In the genomic region with DNA sequence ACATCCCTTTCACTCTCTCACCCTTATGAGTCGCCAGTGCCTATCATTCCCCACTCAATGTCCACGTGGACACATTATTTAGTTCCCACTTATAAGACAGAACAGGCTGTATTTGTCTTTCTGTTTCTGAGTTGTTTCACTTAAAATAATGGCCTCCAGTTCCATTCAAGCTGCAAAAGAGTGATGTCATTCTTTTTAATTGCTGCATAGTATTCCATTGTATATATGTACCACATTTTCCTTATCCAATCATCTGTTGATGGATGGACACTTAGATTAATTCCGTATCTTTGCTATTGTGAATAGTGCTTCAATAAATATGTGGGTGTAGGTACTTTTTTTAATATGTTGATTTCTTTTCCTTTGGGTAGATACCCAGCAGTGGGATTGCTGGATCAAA, we compare ENCODE assay signal across 37 cellular contexts.
"Had no signal": no experiment of that assay in that cellular context is flagged by ENCODE, and none has a peak within 500 bp of the region (broad histone marks: within the 10 kb centered on the region; RNA-seq: fewer than 3 reads in every experiment).

No MANE protein-coding gene starts in this region.

- H3K27ac Mint-ChIP-seq: activated B cell treated with CpG ODN at 0.5 μM for 24 hours; activated CD4-positive, alpha-beta memory T cell treated with anti-CD3 and anti-CD28 coated beads for 36 hours; activated CD4-positive, alpha-beta T cell treated with anti-CD3 and anti-CD28 coated beads, Interleukin-2, amount 10 ng/mL, durations not matched to agents 24 days and 14 days; activated CD8-positive, alpha-beta T cell treated with anti-CD3 and anti-CD28 coated beads for 36 hours; activated naive CD4-positive, alpha-beta T cell treated with anti-CD3 and anti-CD28 coated beads for 36 hours; activated naive CD4-positive, alpha-beta T cell treated with anti-CD3 and anti-CD28 coated beads, Interleukin-2, amount 50 U/mL, for 72 hours; activated naive CD8-positive, alpha-beta T cell treated with anti-CD3 and anti-CD28 coated beads for 36 hours; activated T-cell treated with anti-CD3 and anti-CD28 coated beads, Interleukin-2, amount 50 U/mL, for 72 hours; activated T-helper 1 cell treated with anti-CD3 and anti-CD28 coated beads, Interleukin-12 subunit alpha, Interleukin-12 subunit beta, Interleukin-2, Interleukin-4 antibody, amounts not matched to agents 30 ng/mL and 10 ng/mL and 1 ng/mL, durations not matched to agents 14 hours and 24 hours and 36 hours; activated T-helper 17 cell treated with anti-CD3 and anti-CD28 coated beads, Interleukin-2, amount 50 U/mL, for 72 hours; brain; T-helper 1 cell treated with Interleukin-12 subunit alpha and Interleukin-12 subunit beta and Interleukin-4 antibody, amounts not matched to agents 30 μg/mL and 1 μg/mL, for 36 hours; T-helper 2 cell treated with Interferon-gamma antibody and Interleukin-4, amounts not matched to agents 5 μg/mL and 100 μg/mL, for 36 hours had no signal

- H3K36me3 Mint-ChIP-seq: activated naive CD4-positive, alpha-beta T cell treated with anti-CD3 and anti-CD28 coated beads, Interleukin-2, amount 50 U/mL, for 72 hours; activated naive CD8-positive, alpha-beta T cell treated with anti-CD3 and anti-CD28 coated beads for 36 hours; brain had no signal

- H3K4me3 Mint-ChIP-seq: activated B cell treated with CpG ODN at 0.5 μM for 24 hours; activated CD4-positive, alpha-beta memory T cell treated with anti-CD3 and anti-CD28 coated beads for 36 hours; activated CD4-positive, alpha-beta T cell treated with anti-CD3 and anti-CD28 coated beads, Interleukin-2, amount 10 ng/mL, durations not matched to agents 24 days and 14 days; activated CD8-positive, alpha-beta T cell treated with anti-CD3 and anti-CD28 coated beads for 36 hours; activated naive CD4-positive, alpha-beta T cell treated with anti-CD3 and anti-CD28 coated beads for 36 hours; activated naive CD8-positive, alpha-beta T cell treated with anti-CD3 and anti-CD28 coated beads for 36 hours; activated T-cell treated with anti-CD3 and anti-CD28 coated beads, Interleukin-2, amount 50 U/mL, for 4 hours; activated T-cell treated with anti-CD3 and anti-CD28 coated beads, Interleukin-2, amount 50 U/mL, for 72 hours; activated T-helper 1 cell treated with anti-CD3 and anti-CD28 coated beads, Interleukin-12 subunit alpha, Interleukin-12 subunit beta, Interleukin-2, Interleukin-4 antibody, amounts not matched to agents 30 ng/mL and 10 ng/mL and 1 ng/mL, durations not matched to agents 14 hours and 24 hours and 36 hours; activated T-helper 17 cell treated with anti-CD3 and anti-CD28 coated beads, Interleukin-2, amount 50 U/mL, for 72 hours; brain; central memory CD8-positive, alpha-beta T cell; T-helper 1 cell treated with Interleukin-12 subunit alpha and Interleukin-12 subunit beta and Interleukin-4 antibody, amounts not matched to agents 30 μg/mL and 1 μg/mL, for 36 hours; T-helper 2 cell treated with Interferon-gamma antibody and Interleukin-4, amounts not matched to agents 5 μg/mL and 100 μg/mL, for 36 hours had no signal

- H3K4me1 ChIP-seq: adrenal gland had no signal

- H3K4me3 ChIP-seq: adrenal gland, cardiac muscle cell had no signal

- FAIRE-seq: bronchial epithelial cell, TTC549 had no signal

- DNase-seq: activated B cell treated with CpG ODN at 0.5 μM for 24 hours; activated CD4-positive, alpha-beta memory T cell treated with anti-CD3 and anti-CD28 coated beads for 36 hours; activated CD4-positive, alpha-beta T cell treated with anti-CD3 and anti-CD28 coated beads for 4 hours; activated CD4-positive, alpha-beta T cell treated with anti-CD3 and anti-CD28 coated beads, Interleukin-2, amount 10 ng/mL, durations not matched to agents 24 days and 14 days; activated CD4-positive, alpha-beta T cell treated with anti-CD3 and anti-CD28 coated beads, Interleukin-2, amount 50 U/mL, for 1 hour; activated CD4-positive, alpha-beta T cell treated with anti-CD3 and anti-CD28 coated beads, Interleukin-2, amount 50 U/mL, for 4 hours; activated CD4-positive, CD25-positive, alpha-beta regulatory T cell treated with anti-CD3 and anti-CD28 coated beads, Interleukin-2, amount 50 U/mL, for 72 hours; activated CD8-positive, alpha-beta memory T cell treated with anti-CD3 and anti-CD28 coated beads, Interleukin-2, amount 50 U/mL, for 4 hours; activated CD8-positive, alpha-beta T cell treated with anti-CD3 and anti-CD28 coated beads for 36 hours; activated effector memory CD4-positive, alpha-beta T cell treated with anti-CD3 and anti-CD28 coated beads, Interleukin-2, amount 50 U/mL, for 16 hours; activated gamma-delta T cell treated with Interleukin-2 at 50 U/mL for 16 hours; activated naive CD4-positive, alpha-beta T cell; activated naive CD4-positive, alpha-beta T cell treated with anti-CD3 and anti-CD28 coated beads for 36 hours; activated naive CD4-positive, alpha-beta T cell treated with anti-CD3 and anti-CD28 coated beads, Interleukin-2, amount 50 U/mL, for 16 hours; activated naive CD8-positive, alpha-beta T cell treated with anti-CD3 and anti-CD28 coated beads for 36 hours; activated T-cell treated with anti-CD3 and anti-CD28 coated beads for 4 hours; activated T-cell treated with anti-CD3 and anti-CD28 coated beads, Interleukin-2, amount 50 U/mL, for 1 hour; activated T-cell treated with anti-CD3 and anti-CD28 coated beads, Interleukin-2, amount 50 U/mL, for 4 hours; activated T-cell treated with anti-CD3 and anti-CD28 coated beads, Interleukin-2, amount 50 U/mL, for 72 hours; adrenal gland; amniotic stem cell; aorta; caudate nucleus; cerebellar nuclear complex; T-helper 2 cell; T-helper 9 cell had no signal

- H3K9me3 ChIP-seq: adrenal gland had no signal

- ATAC-seq: activated CD8-positive, alpha-beta T cell treated with anti-CD3 and anti-CD28 coated beads for 36 hours; activated naive CD4-positive, alpha-beta T cell treated with anti-CD3 and anti-CD28 coated beads, Interleukin-2, amount 50 U/mL, for 72 hours; activated T-cell treated with anti-CD3 and anti-CD28 coated beads, Interleukin-2, amount 50 U/mL, for 4 hours; activated T-cell treated with anti-CD3 and anti-CD28 coated beads, Interleukin-2, amount 50 U/mL, for 72 hours; activated T-helper 17 cell treated with anti-CD3 and anti-CD28 coated beads, Interleukin-2, amount 50 U/mL, for 72 hours had no signal

- H3K4me1 Mint-ChIP-seq: activated T-helper 17 cell treated with anti-CD3 and anti-CD28 coated beads, Interleukin-2, amount 50 U/mL, for 72 hours; brain had no signal

- H3K27me3 ChIP-seq: adrenal gland, cardiac muscle cell had no signal

- H3K27ac ChIP-seq: adrenal gland, cardiac muscle cell, VCaP had no signal

- H3K9me3 Mint-ChIP-seq: activated B cell treated with CpG ODN at 0.5 μM for 24 hours; activated CD4-positive, alpha-beta T cell treated with anti-CD3 and anti-CD28 coated beads, Interleukin-2, amount 10 ng/mL, durations not matched to agents 24 days and 14 days; activated CD8-positive, alpha-beta T cell treated with anti-CD3 and anti-CD28 coated beads for 36 hours; activated naive CD4-positive, alpha-beta T cell treated with anti-CD3 and anti-CD28 coated beads, Interleukin-2, amount 50 U/mL, for 72 hours; activated naive CD8-positive, alpha-beta T cell treated with anti-CD3 and anti-CD28 coated beads for 36 hours; activated T-helper 1 cell treated with anti-CD3 and anti-CD28 coated beads, Interleukin-12 subunit alpha, Interleukin-12 subunit beta, Interleukin-2, Interleukin-4 antibody, amounts not matched to agents 30 ng/mL and 10 ng/mL and 1 ng/mL, durations not matched to agents 14 hours and 24 hours and 36 hours; activated T-helper 17 cell treated with anti-CD3 and anti-CD28 coated beads, Interleukin-2, amount 50 U/mL, for 72 hours; central memory CD8-positive, alpha-beta T cell; T-helper 1 cell treated with Interleukin-12 subunit alpha and Interleukin-12 subunit beta and Interleukin-4 antibody, amounts not matched to agents 30 μg/mL and 1 μg/mL, for 36 hours had no signal

- H3K36me3 ChIP-seq: adrenal gland, cardiac muscle cell had no signal

- H3K27me3 Mint-ChIP-seq: activated B cell treated with CpG ODN at 0.5 μM for 24 hours had no signal
